ENCODE assay signal across 9 cellular contexts in genomic region chr11:40294343-40294723, GRCh38.
DNase-seq lines count a peak whose midpoint lies in the region; ATAC-seq and TF ChIP-seq lines count a peak whose summit lies in the region.
"Had no signal": no experiment of that assay in that cellular context is flagged by ENCODE, and none has a peak within 500 bp of the region (broad histone marks: within the 10 kb centered on the region; RNA-seq: fewer than 3 reads in every experiment).

No MANE protein-coding gene starts in this region.

- H3K9me3 ChIP-seq in BE2C: no peaks in the 10 kb centered on the region
- no peaks in the 10 kb centered on the region for H3K9me3 ChIP-seq in esophagus muscularis mucosa

- H3K36me3 ChIP-seq in BE2C (no peaks in the 10 kb centered on the region), esophagus muscularis mucosa (no peaks in the 10 kb centered on the region)

- WGBS in esophagus muscularis mucosa: 77% methylated on average over 13 of the region's 13 CpGs

- 0 out of 2 replicates have a peak overlapping the region, but pooled peaks have one; percentile 70 for H3K4me3 ChIP-seq in BE2C (ENCODE audit: low read depth, low read length)
- H3K4me3 ChIP-seq in esophagus muscularis mucosa: peak overlapping the region in 3 of 4 donors; percentile 59 to 73 (median 59)

- TF ChIP-seq EP300 in esophagus muscularis mucosa (IDR thresholded peaks at IDR 0.05): no peak

- TF ChIP-seq POLR2A in esophagus muscularis mucosa (IDR thresholded peaks at IDR 0.05; ENCODE audit: low read depth): no peak

- DNase-seq in BE2C (no peak), esophagus muscularis mucosa (ENCODE audit: extremely low spot score) (no peak), NCI-H510A treated with DMSO at 0.1 percent for 48 hours (lab: John Stamatoyannopoulos, UW) (no peak), NCI-H2227 (lab: John Stamatoyannopoulos, UW; ENCODE audit: unreplicated experiment) (no peak), CD1c-positive myeloid dendritic cell (ENCODE audit: extremely low spot score) (no peak)
- DNase-seq: stimulated activated naive CD4-positive, alpha-beta T cell had no signal

- no peak for TF ChIP-seq CTCF in BE2C (IDR thresholded peaks at IDR 0.05; ENCODE audit: low read depth, low read length)
- no peak for TF ChIP-seq CTCF in esophagus muscularis mucosa (IDR thresholded peaks at IDR 0.05)

- intact Hi-C loops in esophagus muscularis mucosa (cut with DNase I): loop anchor here (10.0 kb wide), 1 partner anchor 920 kb away; no protein-coding TSS in a partner anchor

- no peaks in the 10 kb centered on the region for H3K4me1 ChIP-seq in BE2C
- peaks cover 6 to 15% (median 13%) of the 10 kb centered on the region in 4 donors for H3K4me1 ChIP-seq in esophagus muscularis mucosa

- H3K27me3 ChIP-seq in BE2C: peaks cover 3% of the 10 kb centered on the region; the same call in 1 of the 2 replicates
- peaks cover 0 to 42% (median 2%) of the 10 kb centered on the region in 4 donors for H3K27me3 ChIP-seq in esophagus muscularis mucosa

- H3K27ac ChIP-seq in esophagus muscularis mucosa (replicated peaks in 1 of 4): no peak overlapping the region

- ATAC-seq in GM21526 (IDR thresholded peaks at IDR 0.05; ENCODE audit: low FRiP score, unreplicated experiment): peak; percentile 21
- peak; percentile 22 for ATAC-seq in HG03432 (IDR thresholded peaks at IDR 0.05; ENCODE audit: unreplicated experiment)
- ATAC-seq in GM19455 (IDR thresholded peaks at IDR 0.05; ENCODE audit: unreplicated experiment): no peak
